In genomic region chr17:45124797-45125122, GRCh38 we compare ENCODE assay signal across 8 cellular contexts. TPM values are rescaled to one million over a fixed set of nuclear protein-coding genes. Genes with fewer than 3 reads are reported as not detected.
DNase-seq lines count a peak whose midpoint lies in the region; ATAC-seq and TF ChIP-seq lines count a peak whose summit lies in the region.
"Not testable (repeated sequence)": the region's sequence is repeated elsewhere in the genome, so short reads cannot be mapped to it uniquely, and the experiment has no call there.

No MANE protein-coding gene starts in this region.

- not testable (repeated sequence) for H3K4me1 Mint-ChIP-seq in activated CD8-positive, alpha-beta T cell treated with anti-CD3 and anti-CD28 coated beads for 36 hours (ENCODE audit: low read depth)
- peaks cover 24% of the 10 kb centered on the region for H3K4me1 Mint-ChIP-seq in dendritic cell treated with granulocyte-macrophage colony-stimulating factor and Interleukin-4, amounts not matched to agents 40 ng/mL and 50 ng/mL, for 4 days (ENCODE audit: low read depth)

- not testable (repeated sequence) for H3K4me3 Mint-ChIP-seq in activated CD8-positive, alpha-beta T cell treated with anti-CD3 and anti-CD28 coated beads for 36 hours; dendritic cell treated with granulocyte-macrophage colony-stimulating factor and Interleukin-4, amounts not matched to agents 40 ng/mL and 50 ng/mL, for 4 days

- H3K4me1 ChIP-seq in ACC112 (ENCODE audit: control insufficient read depth, insufficient read depth, low read length, unreplicated experiment) (peaks cover 34% of the 10 kb centered on the region), IMR-90 (ENCODE audit: control insufficient read depth, insufficient read depth, low read length) (peaks cover 39% of the 10 kb centered on the region), heart left ventricle (peaks cover 14 to 69% (median 50%) of the 10 kb centered on the region in 12 donors), mucosa of rectum (ENCODE audit: control insufficient read depth in 2 of 2, insufficient read depth in 2 of 2, low read length in 2 of 2) (peaks cover 64 to 65% of the 10 kb centered on the region in 2 donors), skeletal muscle satellite cell (ENCODE audit: control insufficient read depth, insufficient read depth, low read length) (peaks cover 47% of the 10 kb centered on the region), upper lobe of left lung (peaks cover 47 to 59% (median 51%) of the 10 kb centered on the region in 4 donors)

- not testable (repeated sequence) for H3K9me3 ChIP-seq in IMR-90 (ENCODE audit: control insufficient read depth, insufficient read depth, low read length); heart left ventricle; mucosa of rectum (ENCODE audit: control insufficient read depth in 2 of 2, low read length in 2 of 2); skeletal muscle satellite cell (replicated peaks; ENCODE audit: low read length); upper lobe of left lung

- not testable (repeated sequence) for ATAC-seq in IMR-90 (ENCODE audit: low read depth); activated CD8-positive, alpha-beta T cell treated with anti-CD3 and anti-CD28 coated beads for 36 hours; heart left ventricle; upper lobe of left lung (ENCODE audit: low FRiP score in 2 of 2)

- not testable (repeated sequence) for H2AFZ ChIP-seq in ACC112 (ENCODE audit: low read length, unreplicated experiment)
- peak overlapping the region; percentile 74 for H2AFZ ChIP-seq in IMR-90 (replicated peaks; ENCODE audit: low read length, poor library complexity)

- H3K27me3 Mint-ChIP-seq in activated CD8-positive, alpha-beta T cell treated with anti-CD3 and anti-CD28 coated beads for 36 hours, result not testable (repeated sequence)
- peaks cover 22% of the 10 kb centered on the region for H3K27me3 Mint-ChIP-seq in dendritic cell treated with granulocyte-macrophage colony-stimulating factor and Interleukin-4, amounts not matched to agents 40 ng/mL and 50 ng/mL, for 4 days

- dilution Hi-C loops in IMR-90 (cut with HindIII; ENCODE audit: low sequenced_read_pairs, unreplicated experiment), result not testable (repeated sequence)

- H3K9me1 ChIP-seq in IMR-90 (ENCODE audit: insufficient read depth, low read length), result peaks cover 33% of the 10 kb centered on the region

- in situ Hi-C loops in IMR-90 (cut with MboI; ENCODE audit: low sequenced_read_pairs), result not testable (repeated sequence)

- intact Hi-C loops in IMR-90 (cut with micrococcal nuclease); activated CD8-positive, alpha-beta T cell treated with anti-CD3 and anti-CD28 coated beads for 36 hours (cut with micrococcal nuclease); dendritic cell treated with granulocyte-macrophage colony-stimulating factor and Interleukin-4, amounts not matched to agents 40 ng/mL and 50 ng/mL, for 4 days (cut with micrococcal nuclease): not testable (repeated sequence)
- intact Hi-C loops in heart left ventricle (cut with DNase I), result loop anchor here in 2 of 10 donors (2.0 to 10.0 kb wide), 2 partner anchors 56 to 350 kb away; no protein-coding TSS in a partner anchor

- not testable (repeated sequence) for TF ChIP-seq POLR2A in IMR-90 (IDR thresholded peaks at IDR 0.05; ENCODE audit: low read depth, low read length); heart left ventricle (IDR thresholded peaks at IDR 0.05); upper lobe of left lung (IDR thresholded peaks at IDR 0.05)

- CTCF ChIA-PET in IMR-90 (lab: Yijun Ruan, JAX), result interaction anchor here (1.7 kb wide), 1 partner anchor 11 kb away, joined by 5 read pairs; the partner anchor contains the start of gene ACBD4
- CTCF ChIA-PET in activated CD8-positive, alpha-beta T cell treated with anti-CD3 and anti-CD28 coated beads for 36 hours (lab: Charles Lee), result interaction anchor here (0.7 to 1.6 kb wide), 2 partner anchors 10 to 96 kb away, joined by 3 to 8 read pairs; partner anchors contain the start of gene ACBD4

- peak overlapping the region; percentile 99 for H4K91ac ChIP-seq in IMR-90 (ENCODE audit: insufficient read depth, low read depth, low read length)

- peaks cover 59 to 79% of the 10 kb centered on the region in 2 experiments for H3K79me1 ChIP-seq in IMR-90 (ENCODE audit: low read depth in 1 of 2, low read length in 2 of 2)

- H3K14ac ChIP-seq in IMR-90 (replicated peaks; ENCODE audit: low read depth, low read length), result peak overlapping the region; percentile 95

- H2AK5ac ChIP-seq in IMR-90 (ENCODE audit: low read depth, low read length), result peak overlapping the region; percentile 100

- peak overlapping the region; percentile 99 for H2AK9ac ChIP-seq in IMR-90 (replicated peaks; ENCODE audit: low read depth, low read length, poor library complexity)

- WGBS in IMR-90 (ENCODE audit: extremely low coverage in 2 of 2, insufficient read length in 1 of 2), 2 experiments, result 69% methylated on average over 3 of the region's 5 CpGs; no CpG with 5 or more reads in 1 of the 2 experiments
- 79 to 87% (median 83%) methylated on average over 5 of the region's 5 CpGs for WGBS in heart left ventricle, 4 donors
- 71 to 79% methylated on average over 5 of the region's 5 CpGs for WGBS in upper lobe of left lung, 2 donors

- peak overlapping the region; percentile 100 for H3K4ac ChIP-seq in IMR-90 (ENCODE audit: low read depth, low read length)

- H3K4me2 ChIP-seq in IMR-90 (ENCODE audit: low read depth, low read length) (peak overlapping the region; percentile 52; the same call in 1 of the 2 replicates), skeletal muscle satellite cell (ENCODE audit: low read length) (peak overlapping the region; percentile 66)

- H3K36me3 Mint-ChIP-seq in activated CD8-positive, alpha-beta T cell treated with anti-CD3 and anti-CD28 coated beads for 36 hours (ENCODE audit: low read depth); dendritic cell treated with granulocyte-macrophage colony-stimulating factor and Interleukin-4, amounts not matched to agents 40 ng/mL and 50 ng/mL, for 4 days (ENCODE audit: low read depth): not testable (repeated sequence)

- peak overlapping the region; percentile 30 for H3K27ac Mint-ChIP-seq in activated CD8-positive, alpha-beta T cell treated with anti-CD3 and anti-CD28 coated beads for 36 hours
- peak overlapping the region; percentile 57 for H3K27ac Mint-ChIP-seq in dendritic cell treated with granulocyte-macrophage colony-stimulating factor and Interleukin-4, amounts not matched to agents 40 ng/mL and 50 ng/mL, for 4 days

- DNase-seq in IMR-90; activated CD8-positive, alpha-beta T cell treated with anti-CD3 and anti-CD28 coated beads for 36 hours; heart left ventricle; upper lobe of left lung: not testable (repeated sequence)

- H2BK5ac ChIP-seq in IMR-90 (ENCODE audit: low read depth, low read length, poor library complexity, severe bottlenecking), result peak overlapping the region; percentile 99

- H3K9me3 Mint-ChIP-seq in activated CD8-positive, alpha-beta T cell treated with anti-CD3 and anti-CD28 coated beads for 36 hours; dendritic cell treated with granulocyte-macrophage colony-stimulating factor and Interleukin-4, amounts not matched to agents 40 ng/mL and 50 ng/mL, for 4 days: not testable (repeated sequence)

- H3K18ac ChIP-seq in IMR-90 (ENCODE audit: low read depth, low read length), result peak overlapping the region; percentile 97

- not testable (repeated sequence) for BruUV-seq in IMR-90 (replicated peaks; lab: Mats Ljungman, UMichigan)

- H3K9ac ChIP-seq in IMR-90 (ENCODE audit: low read depth, low read length), result peak overlapping the region; percentile 46; the same call in 1 of the 2 replicates
- peak overlapping the region; percentile 41 to 44 for H3K9ac ChIP-seq in mucosa of rectum (ENCODE audit: low read depth in 1 of 2, low read length in 2 of 2)
- H3K9ac ChIP-seq in skeletal muscle satellite cell (ENCODE audit: low read depth, low read length), result peak overlapping the region; percentile 69

- peak overlapping the region; percentile 97 for H3K23ac ChIP-seq in IMR-90 (ENCODE audit: low read depth, low read length)

- H2BK15ac ChIP-seq in IMR-90 (ENCODE audit: low read depth, low read length), result peak overlapping the region; percentile 95

- not testable (repeated sequence) for TF ChIP-seq CTCF in IMR-90 (conservative IDR thresholded peaks at IDR 0.05; ENCODE audit: low read depth, low read length); activated CD8-positive, alpha-beta T cell treated with anti-CD3 and anti-CD28 coated beads for 36 hours (IDR thresholded peaks at IDR 0.05); heart left ventricle (IDR thresholded peaks at IDR 0.05); upper lobe of left lung (IDR thresholded peaks at IDR 0.05)

- peak overlapping the region; percentile 100 for H2BK120ac ChIP-seq in IMR-90 (ENCODE audit: low read depth, low read length)

- not testable (repeated sequence) for H4K20me1 ChIP-seq in IMR-90 (ENCODE audit: insufficient read depth, low read length)

- not testable (repeated sequence) for H3K79me2 ChIP-seq in ACC112 (ENCODE audit: control insufficient read depth, insufficient read depth, low read length, unreplicated experiment)

- not testable (repeated sequence) for TF ChIP-seq RAD21 in IMR-90 (IDR thresholded peaks at IDR 0.05; ENCODE audit: low read length)

- not testable (repeated sequence) for H3K36me3 ChIP-seq in ACC112 (ENCODE audit: insufficient read depth, low read length); IMR-90 (ENCODE audit: control insufficient read depth, insufficient read depth, low read length); mucosa of rectum (ENCODE audit: control insufficient read depth in 2 of 2, insufficient read depth in 2 of 2, low read length in 2 of 2); skeletal muscle satellite cell (ENCODE audit: insufficient read depth, low read length)
- peaks cover 0 to 13% (median 3%) of the 10 kb centered on the region in 9 donors for H3K36me3 ChIP-seq in heart left ventricle
- peaks cover 0 to 14% (median 3%) of the 10 kb centered on the region in 4 donors for H3K36me3 ChIP-seq in upper lobe of left lung

- H3K27ac ChIP-seq in ACC112 (ENCODE audit: low read depth, low read length) (peak overlapping the region; percentile 78), IMR-90 (ENCODE audit: insufficient read depth, low read length) (peak overlapping the region; percentile 98), heart left ventricle (peak overlapping the region in 8 of 12 donors; percentile 26 to 63 (median 38)), mucosa of rectum (ENCODE audit: low read depth in 2 of 2, low read length in 2 of 2) (peak overlapping the region; percentile 82 to 87), upper lobe of left lung (peak overlapping the region; percentile 40 to 74 (median 62))

- peak overlapping the region; percentile 75; the same call in 1 of the 2 replicates for H3K56ac ChIP-seq in IMR-90 (ENCODE audit: extremely low read depth, insufficient read depth, low read length)

- TF ChIP-seq EP300 in upper lobe of left lung (IDR thresholded peaks at IDR 0.05), result not testable (repeated sequence)

- not testable (repeated sequence) for H3K4me3 ChIP-seq in ACC112 (ENCODE audit: low read depth, low read length); IMR-90 (ENCODE audit: insufficient read depth, low read depth, low read length); heart left ventricle; mucosa of rectum (ENCODE audit: low read length in 2 of 2); upper lobe of left lung
- H3K4me3 ChIP-seq in skeletal muscle satellite cell (ENCODE audit: low read length), result peak overlapping the region; percentile 50

- peak overlapping the region; percentile 99 for H4K5ac ChIP-seq in IMR-90 (ENCODE audit: low read depth, low read length)

- H2BK20ac ChIP-seq in IMR-90 (ENCODE audit: low read depth, low read length), result peak overlapping the region; percentile 99

- POLR2A ChIA-PET in IMR-90 (lab: Charles Lee; ENCODE audit: unreplicated experiment), result interaction anchor here (0.5 kb wide), 1 partner anchor 79 kb away, joined by 3 read pairs; no protein-coding TSS in a partner anchor
- POLR2A ChIA-PET in activated CD8-positive, alpha-beta T cell treated with anti-CD3 and anti-CD28 coated beads for 36 hours (lab: Charles Lee), result interaction anchor here (1.5 kb wide), 1 partner anchor 8 kb away, joined by 4 read pairs; no protein-coding TSS in a partner anchor

- H3K27me3 ChIP-seq in ACC112 (ENCODE audit: insufficient read depth, low read length); IMR-90 (ENCODE audit: control insufficient read depth, insufficient read depth, low read length); heart left ventricle; mucosa of rectum (ENCODE audit: control insufficient read depth in 2 of 2, insufficient read depth in 2 of 2, low read length in 2 of 2); skeletal muscle satellite cell (ENCODE audit: control insufficient read depth, insufficient read depth, low read length); upper lobe of left lung: not testable (repeated sequence)

- peak overlapping the region; percentile 92 to 95 for H4K8ac ChIP-seq in IMR-90 (ENCODE audit: low read depth in 2 of 2, low read length in 2 of 2)

RNA-seq across cellular contexts. Expression of gene PLCD3, which starts 7.6 kb away (rescaled TPM):
- total RNA-seq in IMR-90 (2012; rRNA removed) (5.3 and 5.6 TPM in 2 replicates), heart left ventricle (100 to 1,000 TPM; 102 to 207 (median 123) TPM), upper lobe of left lung (10 to 100 TPM; 24.2 to 65.6 (median 50.6) TPM)
- polyA plus RNA-seq in IMR-90 (2012; rRNA removed) (36.6 and 39.0 TPM in 2 replicates), heart left ventricle (100 to 1,000 TPM in 1 of 2 donors, 10 to 100 TPM in 1; 92.8 to 105 TPM)
- 14.8 and 45.8 TPM in 2 replicates for polyA plus RNA-seq in IMR-90 (2012; cell fraction: cytosol; rRNA removed)
- polyA plus RNA-seq in IMR-90 (2012; cell fraction: nucleus; rRNA removed; ENCODE audit: low replicate concordance), result 35.9 and 73.0 TPM in 2 replicates
- total RNA-seq in activated CD8-positive, alpha-beta T cell treated with anti-CD3 and anti-CD28 coated beads for 36 hours, result 1 to 10 TPM; 3.9 to 6.6 TPM
- 5.3 and 13.3 TPM in 2 replicates for total RNA-seq in skeletal muscle satellite cell (2012; rRNA removed)

RNA-seq across cellular contexts. Expression of gene ACBD4, which starts 10.7 kb away (rescaled TPM):
- total RNA-seq in IMR-90 (2012; rRNA removed), result 1.7 and 2.3 TPM in 2 replicates
- polyA plus RNA-seq in IMR-90 (2012; rRNA removed), result 5.7 and 6.1 TPM in 2 replicates
- polyA plus RNA-seq in IMR-90 (2012; cell fraction: cytosol; rRNA removed), result 4.5 and 5.5 TPM in 2 replicates
- polyA plus RNA-seq in IMR-90 (2012; cell fraction: nucleus; rRNA removed; ENCODE audit: low replicate concordance), result 29.9 and 39.6 TPM in 2 replicates
- total RNA-seq in activated CD8-positive, alpha-beta T cell treated with anti-CD3 and anti-CD28 coated beads for 36 hours, result 10 to 100 TPM; 12.4 to 12.6 TPM
- 1 to 10 TPM; 4.1 to 9.8 (median 6.3) TPM for total RNA-seq in heart left ventricle
- 1 to 10 TPM; 3.3 to 8.8 TPM for polyA plus RNA-seq in heart left ventricle
- 0.87 and 4.6 TPM in 2 replicates for total RNA-seq in skeletal muscle satellite cell (2012; rRNA removed)
- 10 to 100 TPM in 5 of 6 donors, 1 to 10 TPM in 1; 9.7 to 68.1 (median 23.4) TPM for total RNA-seq in upper lobe of left lung

RNA-seq across cellular contexts. Expression of gene HEXIM1, which starts 23.5 kb away (rescaled TPM):
- total RNA-seq in IMR-90 (2012; rRNA removed) (5.9 and 8.6 TPM in 2 replicates), heart left ventricle (10 to 100 TPM; 14.4 to 28.7 (median 22.5) TPM), upper lobe of left lung (10 to 100 TPM; 19.9 to 43.8 (median 32.3) TPM)
- polyA plus RNA-seq in IMR-90 (2012; rRNA removed) (14.5 TPM in 2 replicates), heart left ventricle (10 to 100 TPM; 11.9 to 12.4 TPM)
- 13.5 and 13.8 TPM in 2 replicates for polyA plus RNA-seq in IMR-90 (2012; cell fraction: cytosol; rRNA removed)
- 8.5 and 12.5 TPM in 2 replicates for polyA plus RNA-seq in IMR-90 (2012; cell fraction: nucleus; rRNA removed; ENCODE audit: low replicate concordance)
- total RNA-seq in activated CD8-positive, alpha-beta T cell treated with anti-CD3 and anti-CD28 coated beads for 36 hours, result 10 to 100 TPM; 22.6 to 23.5 TPM
- 4.2 and 4.3 TPM in 2 replicates for total RNA-seq in skeletal muscle satellite cell (2012; rRNA removed)

RNA-seq across cellular contexts. Expression of gene HEXIM2, which starts 36.9 kb away (rescaled TPM):
- total RNA-seq in IMR-90 (2012; rRNA removed) (5.6 and 6.1 TPM in 2 replicates), heart left ventricle (1 to 10 TPM; 3.9 to 7.5 (median 5.7) TPM), upper lobe of left lung (10 to 100 TPM in 2 of 6 donors, 1 to 10 TPM in 4; 4.1 to 14.7 (median 9.3) TPM)
- polyA plus RNA-seq in IMR-90 (2012; rRNA removed) (4.5 TPM in 2 replicates), heart left ventricle (1 to 10 TPM; 3.4 to 6.4 TPM)
- polyA plus RNA-seq in IMR-90 (2012; cell fraction: cytosol; rRNA removed), result 5.2 and 10.6 TPM in 2 replicates
- 2.9 and 6.9 TPM in 2 replicates for polyA plus RNA-seq in IMR-90 (2012; cell fraction: nucleus; rRNA removed; ENCODE audit: low replicate concordance)
- 1 to 10 TPM; 4.1 to 4.2 TPM for total RNA-seq in activated CD8-positive, alpha-beta T cell treated with anti-CD3 and anti-CD28 coated beads for 36 hours
- 4.6 and 8.3 TPM in 2 replicates for total RNA-seq in skeletal muscle satellite cell (2012; rRNA removed)

Comparison
In these comparisons a context has a peak if more than half of its experiments do, and no peak if none do; other contexts are left out.
1. H3K27ac ChIP-seq: peak in every context shown above with its lines; median percentile 98 in IMR-90; 84 in mucosa of rectum; 78 in ACC112; 62 in upper lobe of left lung; 38 in heart left ventricle.